In the genomic region with DNA sequence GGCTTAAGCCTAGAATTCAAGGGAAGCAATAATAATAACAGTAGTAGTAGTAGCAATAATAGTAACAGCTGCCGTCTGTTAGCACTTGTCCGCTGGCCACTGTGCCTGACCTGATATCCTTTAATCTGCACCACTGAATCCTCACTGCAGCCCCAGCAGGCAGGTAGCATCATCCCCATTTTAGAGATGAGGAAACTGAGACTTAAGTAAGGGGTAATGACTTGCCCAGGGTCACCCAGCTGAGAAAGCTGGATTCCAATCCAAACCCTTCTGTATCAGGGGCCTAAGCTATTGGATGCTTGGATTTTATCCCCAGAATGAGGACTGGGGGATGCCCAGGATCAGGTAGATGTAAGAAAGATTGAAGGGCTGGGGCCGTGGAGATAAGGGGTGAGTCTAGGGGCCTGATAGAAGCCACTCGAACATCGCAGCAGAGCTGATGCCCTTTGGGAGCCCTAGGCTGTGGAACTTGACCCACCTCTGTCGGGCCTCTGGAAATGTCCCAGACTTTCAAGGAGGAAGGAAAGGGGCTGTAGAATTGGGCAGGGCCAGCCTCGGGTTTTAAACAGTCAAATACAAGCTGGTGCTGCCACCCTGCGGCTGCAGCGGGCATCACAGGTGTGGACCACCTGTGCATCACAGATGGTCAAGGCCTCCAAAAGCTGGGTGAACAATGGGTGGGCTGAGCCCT, we compare ENCODE assay signal across 8 cellular contexts.
A peak's percentile ranks its signal among the peaks of the same experiment; 100 is the strongest.
DNase-seq lines count a peak whose midpoint lies in the region; ATAC-seq and TF ChIP-seq lines count a peak whose summit lies in the region.

No MANE protein-coding gene starts in this region.

- no peak for ATAC-seq in GM21526 (IDR thresholded peaks at IDR 0.05; ENCODE audit: low FRiP score, unreplicated experiment)

- H2BK12ac ChIP-seq in neuronal stem cell (ENCODE audit: low read length) = no peak overlapping the region

- no peak overlapping the region for H3K23ac ChIP-seq in neuronal stem cell (ENCODE audit: low read depth, low read length, poor library complexity)

- H2BK15ac ChIP-seq in neuronal stem cell (ENCODE audit: low read length) = no peak overlapping the region

- no peak overlapping the region for H2BK5ac ChIP-seq in neuronal stem cell (ENCODE audit: low read length)

- no peak overlapping the region for H3K4me3 ChIP-seq in fibroblast of mammary gland (ENCODE audit: control insufficient read depth, low read depth, low read length)
- H3K4me3 ChIP-seq in neuronal stem cell (ENCODE audit: low read length in 2 of 2) = no peak overlapping the region
- no peak overlapping the region for H3K4me3 ChIP-seq in tibial nerve

- H3K9ac ChIP-seq in neuronal stem cell (ENCODE audit: low read depth, low read length, poor library complexity) = no peak overlapping the region

- H3K27me3 ChIP-seq in neuronal stem cell (ENCODE audit: control insufficient read depth in 3 of 3, insufficient read depth in 3 of 3, low read depth in 1 of 3, low read length in 3 of 3) = peaks cover 0 to 18% (median 0%) of the 10 kb centered on the region in 3 experiments
- peaks cover 0 to 18% of the 10 kb centered on the region in 2 donors for H3K27me3 ChIP-seq in tibial nerve

- H3K4ac ChIP-seq in neuronal stem cell (ENCODE audit: low read length) = no peak overlapping the region

- CTCF ChIA-PET in HEK293T (lab: Yijun Ruan, JAX) = interaction anchor here (0.6 to 1.6 kb wide), 12 partner anchors 12 to 1767 kb away, joined by 3 to 7 read pairs (median 3); no protein-coding TSS in a partner anchor

- H3K79me1 ChIP-seq in neuronal stem cell (ENCODE audit: low read depth, low read length) = no peaks in the 10 kb centered on the region

- H3K14ac ChIP-seq in neuronal stem cell (ENCODE audit: low read length) = no peak overlapping the region

- H2AK5ac ChIP-seq in neuronal stem cell (ENCODE audit: low read depth, low read length) = peak overlapping the region; percentile 16

- H4K8ac ChIP-seq in neuronal stem cell (ENCODE audit: low read depth, low read length) = no peak overlapping the region

- H3K36me3 ChIP-seq in neuronal stem cell (replicated peaks in 1 of 2; ENCODE audit: control insufficient read depth in 2 of 2, insufficient read depth in 2 of 2, low read length in 2 of 2) (no peaks in the 10 kb centered on the region), tibial nerve (no peaks in the 10 kb centered on the region)

- POLR2A ChIA-PET in HEK293T (lab: Yijun Ruan, JAX) = no interaction called here

- TF ChIP-seq CTCF in C4-2B (conservative IDR thresholded peaks at IDR 0.05) (peak; percentile 95), fibroblast of mammary gland (conservative IDR thresholded peaks at IDR 0.05; ENCODE audit: control insufficient read depth, insufficient read depth, low read depth, low read length) (peak; percentile 88), tibial nerve (IDR thresholded peaks at IDR 0.05) (peak; percentile 74 to 86 (median 77))

- TF ChIP-seq EP300 in tibial nerve (IDR thresholded peaks at IDR 0.05) = no peak

- H3K18ac ChIP-seq in neuronal stem cell (ENCODE audit: low read length) = no peak overlapping the region

- H3K4me1 ChIP-seq in neuronal stem cell (ENCODE audit: control insufficient read depth in 2 of 2, insufficient read depth in 1 of 2, low read depth in 1 of 2, low read length in 2 of 2) (peaks cover 0 to 2% of the 10 kb centered on the region in 2 donors), tibial nerve (peaks cover 0 to 13% (median 1%) of the 10 kb centered on the region in 4 donors)

- no peaks in the 10 kb centered on the region for H3K9me3 ChIP-seq in neuronal stem cell (replicated peaks in 1 of 2; ENCODE audit: control insufficient read depth in 2 of 2, insufficient read depth in 1 of 2, low read depth in 1 of 2, low read length in 2 of 2)
- no peaks in the 10 kb centered on the region for H3K9me3 ChIP-seq in tibial nerve

- no peak overlapping the region for H3K4me2 ChIP-seq in neuronal stem cell (ENCODE audit: insufficient read depth, low read length, poor library complexity, severe bottlenecking)

- H2BK120ac ChIP-seq in neuronal stem cell (ENCODE audit: low read depth, low read length) = no peak overlapping the region

- no peak overlapping the region for H4K91ac ChIP-seq in neuronal stem cell (ENCODE audit: low read depth, low read length, poor library complexity)

- WGBS in neuronal stem cell (ENCODE audit: extremely low coverage in 2 of 2, insufficient read length in 2 of 2, insufficient replicate concordance in 1 of 2), 2 donors = no CpG with 5 or more reads among the region's 9 CpGs
- 27% methylated on average over 9 of the region's 9 CpGs for WGBS in tibial nerve, 2 donors

- no peak for TF ChIP-seq POLR2A in tibial nerve (IDR thresholded peaks at IDR 0.05)

- no peak overlapping the region for H2AFZ ChIP-seq in neuronal stem cell (ENCODE audit: low read length)

- H3K27ac ChIP-seq in C4-2B (no peak overlapping the region), neuronal stem cell (replicated peaks; ENCODE audit: low read length) (no peak overlapping the region), tibial nerve (no peak overlapping the region)

- DNase-seq in HEK293T (ENCODE audit: extremely low spot score) = peak; percentile 79
- peak; percentile 76 for DNase-seq in OCI-M1 (lab: John Stamatoyannopoulos, UW)
- DNase-seq in activated T-cell treated with anti-CD3 and anti-CD28 coated beads, Interleukin-2, amount 50 U/mL, for 48 hours = peak; percentile 82 to 83
- peak; percentile 55 for DNase-seq in fibroblast of mammary gland (ENCODE audit: low read depth)
- peak; percentile 65 for DNase-seq in neuronal stem cell (ENCODE audit: low spot score)
- peak; percentile 47 to 68 for DNase-seq in tibial nerve (ENCODE audit: low spot score in 2 of 2)

TF ChIP-seq in HEK293T, 16 proteins besides CTCF, POLR2A, EP300 and RAD21:
- TF ChIP-seq SUZ12 (IDR thresholded peaks at IDR 0.05) (no peak), FOXM1 (IDR thresholded peaks at IDR 0.05; ENCODE audit: borderline replicate concordance) (no peak), FOXA1 (IDR thresholded peaks at IDR 0.05) (no peak), CTBP1 (IDR thresholded peaks at IDR 0.05; ENCODE audit: borderline replicate concordance) (no peak), NFRKB (IDR thresholded peaks at IDR 0.05) (no peak), ELF4 (IDR thresholded peaks at IDR 0.05) (no peak), LEF1 (IDR thresholded peaks at IDR 0.05; ENCODE audit: borderline replicate concordance) (no peak), ARNT (IDR thresholded peaks at IDR 0.05) (no peak), BHLHE40 (IDR thresholded peaks at IDR 0.05; ENCODE audit: borderline replicate concordance) (no peak), HDGF (IDR thresholded peaks at IDR 0.05; ENCODE audit: borderline replicate concordance) (no peak), SP1 (IDR thresholded peaks at IDR 0.05) (no peak), TARDBP (IDR thresholded peaks at IDR 0.05) (no peak), L3MBTL2 (conservative IDR thresholded peaks at IDR 0.05) (no peak), ZNF384 (IDR thresholded peaks at IDR 0.05) (no peak)
- TF ChIP-seq, protein P1, sequence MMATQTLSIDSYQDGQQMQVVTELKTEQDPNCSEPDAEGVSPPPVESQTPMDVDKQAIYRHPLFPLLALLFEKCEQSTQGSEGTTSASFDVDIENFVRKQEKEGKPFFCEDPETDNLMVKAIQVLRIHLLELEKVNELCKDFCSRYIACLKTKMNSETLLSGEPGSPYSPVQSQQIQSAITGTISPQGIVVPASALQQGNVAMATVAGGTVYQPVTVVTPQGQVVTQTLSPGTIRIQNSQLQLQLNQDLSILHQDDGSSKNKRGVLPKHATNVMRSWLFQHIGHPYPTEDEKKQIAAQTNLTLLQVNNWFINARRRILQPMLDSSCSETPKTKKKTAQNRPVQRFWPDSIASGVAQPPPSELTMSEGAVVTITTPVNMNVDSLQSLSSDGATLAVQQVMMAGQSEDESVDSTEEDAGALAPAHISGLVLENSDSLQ (IDR thresholded peaks at IDR 0.05) = no peak
